24 cellular contexts compared by ENCODE assay signal in genomic region chr17:80639658-80640057, GRCh38.
DNase-seq lines count a peak whose midpoint lies in the region; ATAC-seq, FAIRE-seq and TF ChIP-seq lines count a peak whose summit lies in the region.
"Had no signal": no experiment of that assay in that cellular context is flagged by ENCODE, and none has a peak within 500 bp of the region (broad histone marks: within the 10 kb centered on the region; RNA-seq: fewer than 3 reads in every experiment).

No MANE protein-coding gene starts in this region.

- H3K27me3 Mint-ChIP-seq in astrocyte (ENCODE audit: low read depth, unreplicated experiment): no peaks in the 10 kb centered on the region
- H3K27me3 Mint-ChIP-seq: CD4-positive, CD25-positive, alpha-beta regulatory T cell; IgD-negative memory B cell had no signal

- DNase-seq in NCI-H345 (lab: John Stamatoyannopoulos, UW) (peak; percentile 61), NCI-H345 treated with DMSO at 0.1 percent for 48 hours (lab: John Stamatoyannopoulos, UW; ENCODE audit: unreplicated experiment) (no peak), NCI-H1092 (lab: John Stamatoyannopoulos, UW) (peak; percentile 8), astrocyte (ENCODE audit: low read depth) (no peak)
- no peak for DNase-seq in activated effector memory CD4-positive, alpha-beta T cell treated with Interleukin-2 at 50 U/mL for 16 hours
- DNase-seq: CD4-positive, CD25-positive, alpha-beta regulatory T cell; DMS53; GM23248; H9; NCI-H1105; NCI-H1436 treated with DMSO at 0.1 percent for 48 hours; NCI-H187 treated with DMSO at 0.1 percent for 48 hours; NCI-H2227 treated with DMSO at 0.1 percent for 48 hours; NCI-H524 treated with DMSO at 0.1 percent for 48 hours; NCI-H82; Right ventricle myocardium superior; RPMI8226 had no signal

- H3K4me3 ChIP-seq in HEK293 (ENCODE audit: low read depth, low read length) (no peak overlapping the region), astrocyte (ENCODE audit: insufficient read depth, low read depth, low read length) (no peak overlapping the region)
- H3K4me3 ChIP-seq: BLaER1, GM23248, SJSA1 had no signal

- no peak overlapping the region for H3K9ac ChIP-seq in astrocyte (ENCODE audit: low read length)
- H3K9ac ChIP-seq: BLaER1, GM23248 had no signal

- no peaks in the 10 kb centered on the region for H3K9me3 ChIP-seq in HEK293 (ENCODE audit: control insufficient read depth, insufficient read depth, low read depth, low read length)
- no peaks in the 10 kb centered on the region for H3K9me3 ChIP-seq in astrocyte (ENCODE audit: insufficient read depth, low read depth, low read length)
- H3K9me3 ChIP-seq: BLaER1 had no signal

- POLR2A ChIA-PET in HEK293 (lab: Yijun Ruan, JAX): no interaction called here

- H4K20me1 ChIP-seq in astrocyte (ENCODE audit: insufficient read depth, low read length): peaks cover 69% of the 10 kb centered on the region

- TF ChIP-seq CTCF in HEK293 (tag by site-specific recombination; IDR thresholded peaks at IDR 0.05): no peak
- no peak for TF ChIP-seq CTCF in astrocyte (IDR thresholded peaks at IDR 0.05; ENCODE audit: insufficient read depth, low read depth, low read length)

- H3K27ac ChIP-seq in HEK293 (ENCODE audit: extremely low read depth, low read depth, low read length): no peak overlapping the region
- no peak overlapping the region for H3K27ac ChIP-seq in astrocyte (ENCODE audit: low read depth, low read length)
- H3K27ac ChIP-seq: BLaER1, GM23248, SJSA1 had no signal

- no peak overlapping the region for H2AFZ ChIP-seq in astrocyte (ENCODE audit: low read depth, low read length)
- H2AFZ ChIP-seq: GM23248 had no signal

- peaks cover 4% of the 10 kb centered on the region for H3K36me3 Mint-ChIP-seq in astrocyte (ENCODE audit: low read depth, unreplicated experiment)

- no peak overlapping the region for H3K4me2 ChIP-seq in astrocyte (ENCODE audit: low read length)

- no peak for ATAC-seq in GM18520 (IDR thresholded peaks at IDR 0.05; ENCODE audit: unreplicated experiment)

- CTCF ChIA-PET in HEK293 (lab: Yijun Ruan, JAX): interaction anchor here (1.0 to 3.8 kb wide), 2 partner anchors 10 to 11 kb away, joined by 3 to 22 read pairs; no protein-coding TSS in a partner anchor

- H3K36me3 ChIP-seq in HEK293 (ENCODE audit: control insufficient read depth in 2 of 2, insufficient read depth in 1 of 2, low read length in 2 of 2) (no peaks in the 10 kb centered on the region), astrocyte (ENCODE audit: insufficient read depth, low read length) (no peaks in the 10 kb centered on the region)

- no peak for FAIRE-seq in astrocyte (lab: Jason Lieb, UNC)
- FAIRE-seq: A204.1, GM18507 had no signal

- no peak overlapping the region for H3K4me3 Mint-ChIP-seq in astrocyte (ENCODE audit: unreplicated experiment)
- H3K4me3 Mint-ChIP-seq: CD4-positive, CD25-positive, alpha-beta regulatory T cell; H9; IgD-negative memory B cell had no signal

- no peaks in the 10 kb centered on the region for H3K4me1 Mint-ChIP-seq in astrocyte (ENCODE audit: low read depth, unreplicated experiment)

- H3K9me3 Mint-ChIP-seq in astrocyte (ENCODE audit: unreplicated experiment): peaks cover 3% of the 10 kb centered on the region
- H3K9me3 Mint-ChIP-seq: H9, IgD-negative memory B cell had no signal

- peak overlapping the region; percentile 14 for H3K27ac Mint-ChIP-seq in astrocyte (ENCODE audit: unreplicated experiment)
- H3K27ac Mint-ChIP-seq: IgD-negative memory B cell had no signal

- peaks cover 53% of the 10 kb centered on the region for H3K79me2 ChIP-seq in astrocyte (ENCODE audit: insufficient read depth, low read length)

- H3K27me3 ChIP-seq in astrocyte (ENCODE audit: insufficient read depth, low read length): no peaks in the 10 kb centered on the region
- H3K27me3 ChIP-seq: BLaER1, SJSA1 had no signal

- H3K4me1 ChIP-seq in HEK293 (ENCODE audit: control insufficient read depth, insufficient read depth, low read length): 0 out of 2 replicates have a peak, but pooled peaks cover 3% of the 10 kb centered on the region
- H3K4me1 ChIP-seq in astrocyte (ENCODE audit: insufficient read depth, low read length): no peaks in the 10 kb centered on the region
- H3K4me1 ChIP-seq: SJSA1 had no signal

TF ChIP-seq in HEK293, 187 proteins besides CTCF, POLR2A, EP300 and RAD21:
- TF ChIP-seq, protein P1, sequence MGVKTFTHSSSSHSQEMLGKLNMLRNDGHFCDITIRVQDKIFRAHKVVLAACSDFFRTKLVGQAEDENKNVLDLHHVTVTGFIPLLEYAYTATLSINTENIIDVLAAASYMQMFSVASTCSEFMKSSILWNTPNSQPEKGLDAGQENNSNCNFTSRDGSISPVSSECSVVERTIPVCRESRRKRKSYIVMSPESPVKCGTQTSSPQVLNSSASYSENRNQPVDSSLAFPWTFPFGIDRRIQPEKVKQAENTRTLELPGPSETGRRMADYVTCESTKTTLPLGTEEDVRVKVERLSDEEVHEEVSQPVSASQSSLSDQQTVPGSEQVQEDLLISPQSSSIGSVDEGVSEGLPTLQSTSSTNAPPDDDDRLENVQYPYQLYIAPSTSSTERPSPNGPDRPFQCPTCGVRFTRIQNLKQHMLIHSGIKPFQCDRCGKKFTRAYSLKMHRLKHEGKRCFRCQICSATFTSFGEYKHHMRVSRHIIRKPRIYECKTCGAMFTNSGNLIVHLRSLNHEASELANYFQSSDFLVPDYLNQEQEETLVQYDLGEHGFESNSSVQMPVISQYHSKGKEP (tag by site-specific recombination; IDR thresholded peaks at IDR 0.05): no peak
- TF ChIP-seq ZNF660 (tag by site-specific recombination; IDR thresholded peaks at IDR 0.05): peak; percentile 96

Comparison
In these comparisons a context has a peak if more than half of its experiments do, and no peak if none do; other contexts are left out.
1. DNase-seq: peak in NCI-H345 (single experiment) and NCI-H1092 (single experiment); none in NCI-H345 treated with DMSO at 0.1 percent for 48 hours (single experiment), astrocyte (single experiment) and activated effector memory CD4-positive, alpha-beta T cell treated with Interleukin-2 at 50 U/mL for 16 hours (single experiment).